Comparison of ENCODE assay signal across 16 cellular contexts in the genomic region with DNA sequence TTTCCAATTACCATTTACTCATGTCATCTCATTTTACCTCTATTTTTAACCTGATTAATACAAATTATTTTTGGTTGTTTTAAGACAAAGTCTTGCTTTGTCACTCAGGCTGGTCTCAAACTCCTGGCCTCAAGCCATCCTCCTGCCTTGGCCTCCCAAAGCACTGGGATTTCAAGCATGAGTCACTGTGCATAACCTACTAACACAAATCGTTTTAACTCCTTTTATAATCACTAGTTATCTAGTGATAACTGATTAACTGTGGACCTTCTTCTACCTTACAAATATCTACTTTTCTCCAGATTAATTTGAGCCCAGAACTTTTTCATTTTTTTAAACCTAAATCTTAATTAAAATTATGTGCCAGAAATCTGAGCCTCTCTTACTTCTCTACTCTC. TPM values are rescaled to one million over a fixed set of nuclear protein-coding genes. Genes with fewer than 3 reads are reported as not detected.
DNase-seq lines count a peak whose midpoint lies in the region; ATAC-seq, FAIRE-seq and TF ChIP-seq lines count a peak whose summit lies in the region.
"Had no signal": no experiment of that assay in that cellular context is flagged by ENCODE, and none has a peak within 500 bp of the region (broad histone marks: within the 10 kb centered on the region; RNA-seq: fewer than 3 reads in every experiment).

No MANE protein-coding gene starts in this region.

- CTCF ChIA-PET in activated CD8-positive, alpha-beta T cell treated with anti-CD3 and anti-CD28 coated beads for 36 hours (lab: Charles Lee): no interaction called here
- CTCF ChIA-PET in activated CD8-positive, alpha-beta T cell treated with anti-CD3 and anti-CD28 coated beads, Interleukin-2, amount 10 ng/mL, durations not matched to agents 7 days and 5 days (lab: Charles Lee): no interaction called here
- CTCF ChIA-PET in CD4-positive, alpha-beta memory T cell (lab: Charles Lee; ENCODE audit: partially characterized antibody): no interaction called here

- no peaks in the 10 kb centered on the region for H3K9me3 Mint-ChIP-seq in activated CD8-positive, alpha-beta T cell treated with anti-CD3 and anti-CD28 coated beads for 36 hours
- no peaks in the 10 kb centered on the region for H3K9me3 Mint-ChIP-seq in activated CD8-positive, alpha-beta T cell treated with anti-CD3 and anti-CD28 coated beads, Interleukin-2, amount 10 ng/mL, durations not matched to agents 7 days and 5 days (ENCODE audit: insufficient read depth)
- H3K9me3 Mint-ChIP-seq in astrocyte (ENCODE audit: unreplicated experiment) (no peaks in the 10 kb centered on the region), progenitor cell of endocrine pancreas (ENCODE audit: low read depth) (no peaks in the 10 kb centered on the region), neural progenitor cell (no peaks in the 10 kb centered on the region)
- H3K9me3 Mint-ChIP-seq in CD4-positive, alpha-beta memory T cell: no peaks in the 10 kb centered on the region
- H3K9me3 Mint-ChIP-seq: activated naive CD4-positive, alpha-beta T cell treated with anti-CD3 and anti-CD28 coated beads, Interleukin-2, amount 50 U/mL, for 72 hours; T-cell had no signal

- no peak for TF ChIP-seq CTCF in activated CD8-positive, alpha-beta T cell treated with anti-CD3 and anti-CD28 coated beads for 36 hours (IDR thresholded peaks at IDR 0.05)
- TF ChIP-seq CTCF in Loucy (conservative IDR thresholded peaks at IDR 0.05; ENCODE audit: low read length) (no peak), astrocyte (IDR thresholded peaks at IDR 0.05; ENCODE audit: insufficient read depth, low read depth, low read length) (no peak), progenitor cell of endocrine pancreas (IDR thresholded peaks at IDR 0.05; ENCODE audit: unreplicated experiment) (no peak), neural progenitor cell (IDR thresholded peaks at IDR 0.05) (no peak), omental fat pad (IDR thresholded peaks at IDR 0.05) (no peak)

- H3K4me1 ChIP-seq in Loucy (ENCODE audit: insufficient read depth, low read length, poor library complexity, severe bottlenecking) (peaks cover 58% of the 10 kb centered on the region), astrocyte (ENCODE audit: insufficient read depth, low read length) (peaks cover 19% of the 10 kb centered on the region), neural progenitor cell (peaks cover 7% of the 10 kb centered on the region)
- H3K4me1 ChIP-seq in CD4-positive, alpha-beta memory T cell (ENCODE audit: insufficient read depth, low read length): peaks cover 45% of the 10 kb centered on the region

- peak overlapping the region; percentile 12 for H3K4me3 Mint-ChIP-seq in activated CD8-positive, alpha-beta T cell treated with anti-CD3 and anti-CD28 coated beads for 36 hours
- no peak overlapping the region for H3K4me3 Mint-ChIP-seq in activated CD8-positive, alpha-beta T cell treated with anti-CD3 and anti-CD28 coated beads, Interleukin-2, amount 10 ng/mL, durations not matched to agents 7 days and 5 days
- H3K4me3 Mint-ChIP-seq in astrocyte (ENCODE audit: unreplicated experiment) (no peak overlapping the region), progenitor cell of endocrine pancreas (ENCODE audit: low read depth) (no peak overlapping the region), neural progenitor cell (no peak overlapping the region)
- no peak overlapping the region for H3K4me3 Mint-ChIP-seq in CD4-positive, alpha-beta memory T cell
- H3K4me3 Mint-ChIP-seq: T-cell had no signal

- no peak for FAIRE-seq in astrocyte (lab: Jason Lieb, UNC)

- peaks cover 52% of the 10 kb centered on the region for H3K4me1 Mint-ChIP-seq in activated CD8-positive, alpha-beta T cell treated with anti-CD3 and anti-CD28 coated beads for 36 hours (ENCODE audit: low read depth)
- peaks cover 33% of the 10 kb centered on the region for H3K4me1 Mint-ChIP-seq in activated CD8-positive, alpha-beta T cell treated with anti-CD3 and anti-CD28 coated beads, Interleukin-2, amount 10 ng/mL, durations not matched to agents 7 days and 5 days (ENCODE audit: low read depth)
- H3K4me1 Mint-ChIP-seq in astrocyte (ENCODE audit: low read depth, unreplicated experiment) (peaks cover 28% of the 10 kb centered on the region), progenitor cell of endocrine pancreas (ENCODE audit: low read depth) (peaks cover 41% of the 10 kb centered on the region), neural progenitor cell (peaks cover 9% of the 10 kb centered on the region)
- H3K4me1 Mint-ChIP-seq in CD4-positive, alpha-beta memory T cell: peaks cover 25 to 44% (median 28%) of the 10 kb centered on the region in 4 donors

- no peaks in the 10 kb centered on the region for H3K9me2 ChIP-seq in Loucy (replicated peaks; ENCODE audit: low read depth, low read length)

- H3K27me3 ChIP-seq in Loucy (ENCODE audit: insufficient read depth, low read length, poor library complexity, severe bottlenecking): no peaks in the 10 kb centered on the region
- H3K27me3 ChIP-seq in astrocyte (ENCODE audit: insufficient read depth, low read length): no peaks in the 10 kb centered on the region
- no peaks in the 10 kb centered on the region for H3K27me3 ChIP-seq in neural progenitor cell
- H3K27me3 ChIP-seq in CD4-positive, alpha-beta memory T cell (ENCODE audit: insufficient read depth, low read length): no peaks in the 10 kb centered on the region
- H3K27me3 ChIP-seq: ovary, upper lobe of right lung had no signal

- H3F3A ChIP-seq in Loucy (ENCODE audit: low read depth) (no peaks in the 10 kb centered on the region), neural progenitor cell (ENCODE audit: low read depth) (no peaks in the 10 kb centered on the region)

- H3K27me3 Mint-ChIP-seq in activated CD8-positive, alpha-beta T cell treated with anti-CD3 and anti-CD28 coated beads for 36 hours: no peaks in the 10 kb centered on the region
- no peaks in the 10 kb centered on the region for H3K27me3 Mint-ChIP-seq in activated CD8-positive, alpha-beta T cell treated with anti-CD3 and anti-CD28 coated beads, Interleukin-2, amount 10 ng/mL, durations not matched to agents 7 days and 5 days (ENCODE audit: low read depth)
- H3K27me3 Mint-ChIP-seq in astrocyte (ENCODE audit: low read depth, unreplicated experiment): no peaks in the 10 kb centered on the region
- no peaks in the 10 kb centered on the region for H3K27me3 Mint-ChIP-seq in progenitor cell of endocrine pancreas
- H3K27me3 Mint-ChIP-seq in neural progenitor cell (ENCODE audit: insufficient read depth, low read depth): no peaks in the 10 kb centered on the region
- no peaks in the 10 kb centered on the region for H3K27me3 Mint-ChIP-seq in CD4-positive, alpha-beta memory T cell
- H3K27me3 Mint-ChIP-seq: T-cell had no signal

- no peak for ATAC-seq in activated CD8-positive, alpha-beta T cell treated with anti-CD3 and anti-CD28 coated beads for 36 hours
- no peak for ATAC-seq in activated CD8-positive, alpha-beta T cell treated with anti-CD3 and anti-CD28 coated beads, Interleukin-2, amount 10 ng/mL, durations not matched to agents 7 days and 5 days
- no peak for ATAC-seq in omental fat pad (ENCODE audit: low FRiP score)
- ATAC-seq: activated naive CD4-positive, alpha-beta T cell treated with anti-CD3 and anti-CD28 coated beads, Interleukin-2, amount 50 U/mL, for 72 hours; T-cell; upper lobe of right lung had no signal

- POLR2A ChIA-PET in activated CD8-positive, alpha-beta T cell treated with anti-CD3 and anti-CD28 coated beads for 36 hours (lab: Charles Lee): no interaction called here
- POLR2A ChIA-PET in activated CD8-positive, alpha-beta T cell treated with anti-CD3 and anti-CD28 coated beads, Interleukin-2, amount 10 ng/mL, durations not matched to agents 7 days and 5 days (lab: Charles Lee): no interaction called here
- POLR2A ChIA-PET in CD4-positive, alpha-beta memory T cell (lab: Charles Lee; ENCODE audit: partially characterized antibody): no interaction called here

- H3K27ac ChIP-seq in astrocyte (ENCODE audit: low read depth, low read length) (peak overlapping the region; percentile 65), neural progenitor cell (no peak overlapping the region)
- H3K27ac ChIP-seq in CD4-positive, alpha-beta memory T cell (ENCODE audit: low read depth, low read length): no peak overlapping the region
- H3K27ac ChIP-seq: ovary, upper lobe of right lung had no signal

- H3K79me2 ChIP-seq in Loucy (ENCODE audit: insufficient read depth, low read length) (peaks cover 92% of the 10 kb centered on the region), astrocyte (ENCODE audit: insufficient read depth, low read length) (peaks cover 91% of the 10 kb centered on the region), neural progenitor cell (ENCODE audit: low read depth) (peaks cover 91% of the 10 kb centered on the region)

- H2AFZ ChIP-seq in Loucy (ENCODE audit: low read length) (no peak overlapping the region), astrocyte (ENCODE audit: low read depth, low read length) (no peak overlapping the region), neural progenitor cell (replicated peaks) (no peak overlapping the region)

- H3K4me2 ChIP-seq in Loucy (ENCODE audit: low read depth, low read length, poor library complexity, severe bottlenecking) (peak overlapping the region; percentile 63), astrocyte (ENCODE audit: low read length) (peak overlapping the region; percentile 75), neural progenitor cell (no peak overlapping the region)

- H3K9ac ChIP-seq in Loucy (ENCODE audit: low read depth, low read length, poor library complexity, severe bottlenecking) (no peak overlapping the region), astrocyte (ENCODE audit: low read length) (no peak overlapping the region), neural progenitor cell (no peak overlapping the region)

- peak overlapping the region; percentile 81 for H3K27ac Mint-ChIP-seq in activated CD8-positive, alpha-beta T cell treated with anti-CD3 and anti-CD28 coated beads for 36 hours
- no peak overlapping the region for H3K27ac Mint-ChIP-seq in activated CD8-positive, alpha-beta T cell treated with anti-CD3 and anti-CD28 coated beads, Interleukin-2, amount 10 ng/mL, durations not matched to agents 7 days and 5 days
- no peak overlapping the region for H3K27ac Mint-ChIP-seq in astrocyte (ENCODE audit: unreplicated experiment)
- H3K27ac Mint-ChIP-seq in progenitor cell of endocrine pancreas: peak overlapping the region; percentile 30
- no peak overlapping the region for H3K27ac Mint-ChIP-seq in neural progenitor cell
- peak overlapping the region in 3 of 7 donors; percentile 10 to 35 (median 25) for H3K27ac Mint-ChIP-seq in CD4-positive, alpha-beta memory T cell
- H3K27ac Mint-ChIP-seq: T-cell had no signal

- intact Hi-C loops in activated CD8-positive, alpha-beta T cell treated with anti-CD3 and anti-CD28 coated beads for 36 hours (cut with micrococcal nuclease): no loop called here
- intact Hi-C loops in CD4-positive, alpha-beta memory T cell (cut with micrococcal nuclease): loop anchor here (10.0 kb wide), 1 partner anchor 347 kb away; a partner anchor contains a TSS

- H3K4me3 ChIP-seq in Loucy (ENCODE audit: low read length, poor library complexity, severe bottlenecking) (peak overlapping the region; percentile 12), astrocyte (ENCODE audit: insufficient read depth, low read depth, low read length) (no peak overlapping the region), neural progenitor cell (no peak overlapping the region)
- H3K4me3 ChIP-seq in CD4-positive, alpha-beta memory T cell (ENCODE audit: low read length in 2 of 2): no peak overlapping the region
- H3K4me3 ChIP-seq: ovary, upper lobe of right lung had no signal

- H4K20me1 ChIP-seq in Loucy (ENCODE audit: insufficient read depth, low read length, poor library complexity, severe bottlenecking) (peaks cover 80% of the 10 kb centered on the region), astrocyte (ENCODE audit: insufficient read depth, low read length) (peaks cover 62% of the 10 kb centered on the region), neural progenitor cell (ENCODE audit: low read depth) (peaks cover 64% of the 10 kb centered on the region)

- H3K36me3 Mint-ChIP-seq in activated CD8-positive, alpha-beta T cell treated with anti-CD3 and anti-CD28 coated beads for 36 hours (ENCODE audit: low read depth): peaks cover 37% of the 10 kb centered on the region
- peaks cover 33% of the 10 kb centered on the region for H3K36me3 Mint-ChIP-seq in activated CD8-positive, alpha-beta T cell treated with anti-CD3 and anti-CD28 coated beads, Interleukin-2, amount 10 ng/mL, durations not matched to agents 7 days and 5 days (ENCODE audit: low read depth)
- H3K36me3 Mint-ChIP-seq in astrocyte (ENCODE audit: low read depth, unreplicated experiment) (no peaks in the 10 kb centered on the region), progenitor cell of endocrine pancreas (ENCODE audit: insufficient read depth) (peaks cover 6% of the 10 kb centered on the region), neural progenitor cell (peaks cover 8% of the 10 kb centered on the region)
- peaks cover 8 to 20% of the 10 kb centered on the region in 2 donors for H3K36me3 Mint-ChIP-seq in CD4-positive, alpha-beta memory T cell

- no peaks in the 10 kb centered on the region for H3K9me3 ChIP-seq in Loucy (ENCODE audit: insufficient read depth, low read depth, low read length)
- no peaks in the 10 kb centered on the region for H3K9me3 ChIP-seq in astrocyte (ENCODE audit: insufficient read depth, low read depth, low read length)
- no peaks in the 10 kb centered on the region for H3K9me3 ChIP-seq in neural progenitor cell (ENCODE audit: low read depth)
- H3K9me3 ChIP-seq in CD4-positive, alpha-beta memory T cell (ENCODE audit: control insufficient read depth in 1 of 2, low read length in 2 of 2): no peaks in the 10 kb centered on the region
- H3K9me3 ChIP-seq: ovary, upper lobe of right lung had no signal

- H3K36me3 ChIP-seq in Loucy (ENCODE audit: insufficient read depth, low read length) (no peaks in the 10 kb centered on the region), astrocyte (ENCODE audit: insufficient read depth, low read length) (peaks cover 9% of the 10 kb centered on the region), neural progenitor cell (no peaks in the 10 kb centered on the region)
- no peaks in the 10 kb centered on the region for H3K36me3 ChIP-seq in CD4-positive, alpha-beta memory T cell (ENCODE audit: insufficient read depth, low read length)
- H3K36me3 ChIP-seq: ovary, upper lobe of right lung had no signal

- DNase-seq in activated CD8-positive, alpha-beta T cell treated with anti-CD3 and anti-CD28 coated beads for 36 hours: peak; percentile 17
- no peak for DNase-seq in activated CD8-positive, alpha-beta T cell treated with anti-CD3 and anti-CD28 coated beads, Interleukin-2, amount 10 ng/mL, durations not matched to agents 7 days and 5 days
- DNase-seq in astrocyte (ENCODE audit: low read depth): no peak
- DNase-seq in progenitor cell of endocrine pancreas (ENCODE audit: low spot score, unreplicated experiment): no peak
- no peak for DNase-seq in neural progenitor cell (ENCODE audit: low spot score)
- no peak for DNase-seq in CD4-positive, alpha-beta memory T cell
- no peak for DNase-seq in omental fat pad (ENCODE audit: low spot score)
- DNase-seq: activated CD4-positive, alpha-beta T cell treated with anti-CD3 and anti-CD28 coated beads, Interleukin-2, amount 50 U/mL, for 1 hour; cerebellar nuclear complex; NCI-H2107; ovary; stimulated activated CD4-positive, alpha-beta T cell treated with anti-CD3 and anti-CD28 coated beads, Interleukin-12 subunit alpha, Interleukin-12 subunit beta, amount 100 ng/mL, for 4 hours; T-cell; upper lobe of right lung had no signal

RNA-seq across cellular contexts. Expression of a gene that starts 4.6 kb away (rescaled TPM):
- 100 to 1,000 TPM; 101 to 110 TPM for total RNA-seq in activated CD8-positive, alpha-beta T cell treated with anti-CD3 and anti-CD28 coated beads for 36 hours
- total RNA-seq in activated CD8-positive, alpha-beta T cell treated with anti-CD3 and anti-CD28 coated beads, Interleukin-2, amount 10 ng/mL, durations not matched to agents 7 days and 5 days: 10 to 100 TPM; 63.9 to 66.8 TPM
- total RNA-seq in astrocyte: 76.3 and 79.2 TPM in 2 replicates
- total RNA-seq in progenitor cell of endocrine pancreas: 124 and 135 TPM in 2 replicates
- 105 and 113 TPM in 2 replicates for total RNA-seq in neural progenitor cell (ENCODE audit: low replicate concordance)
- total RNA-seq in CD4-positive, alpha-beta memory T cell: 10 to 100 TPM; 57.6 to 62.7 TPM
- 10 to 100 TPM in 1 of 2 donors, 1 to 10 TPM in 1; 6.7 to 14.5 TPM for polyA plus RNA-seq in CD4-positive, alpha-beta memory T cell
- 100 to 1,000 TPM; 124 to 638 (median 294) TPM for total RNA-seq in omental fat pad

Comparison
In these comparisons a context has a peak if more than half of its experiments do, and no peak if none do; other contexts are left out.
1. H3K27ac Mint-ChIP-seq: peak in activated CD8-positive, alpha-beta T cell treated with anti-CD3 and anti-CD28 coated beads for 36 hours (single experiment) and progenitor cell of endocrine pancreas (single experiment); none in activated CD8-positive, alpha-beta T cell treated with anti-CD3 and anti-CD28 coated beads, Interleukin-2, amount 10 ng/mL, durations not matched to agents 7 days and 5 days (single experiment), astrocyte (single experiment) and neural progenitor cell (single experiment).